ENCODE assay signal across 11 cellular contexts in the genomic region with DNA sequence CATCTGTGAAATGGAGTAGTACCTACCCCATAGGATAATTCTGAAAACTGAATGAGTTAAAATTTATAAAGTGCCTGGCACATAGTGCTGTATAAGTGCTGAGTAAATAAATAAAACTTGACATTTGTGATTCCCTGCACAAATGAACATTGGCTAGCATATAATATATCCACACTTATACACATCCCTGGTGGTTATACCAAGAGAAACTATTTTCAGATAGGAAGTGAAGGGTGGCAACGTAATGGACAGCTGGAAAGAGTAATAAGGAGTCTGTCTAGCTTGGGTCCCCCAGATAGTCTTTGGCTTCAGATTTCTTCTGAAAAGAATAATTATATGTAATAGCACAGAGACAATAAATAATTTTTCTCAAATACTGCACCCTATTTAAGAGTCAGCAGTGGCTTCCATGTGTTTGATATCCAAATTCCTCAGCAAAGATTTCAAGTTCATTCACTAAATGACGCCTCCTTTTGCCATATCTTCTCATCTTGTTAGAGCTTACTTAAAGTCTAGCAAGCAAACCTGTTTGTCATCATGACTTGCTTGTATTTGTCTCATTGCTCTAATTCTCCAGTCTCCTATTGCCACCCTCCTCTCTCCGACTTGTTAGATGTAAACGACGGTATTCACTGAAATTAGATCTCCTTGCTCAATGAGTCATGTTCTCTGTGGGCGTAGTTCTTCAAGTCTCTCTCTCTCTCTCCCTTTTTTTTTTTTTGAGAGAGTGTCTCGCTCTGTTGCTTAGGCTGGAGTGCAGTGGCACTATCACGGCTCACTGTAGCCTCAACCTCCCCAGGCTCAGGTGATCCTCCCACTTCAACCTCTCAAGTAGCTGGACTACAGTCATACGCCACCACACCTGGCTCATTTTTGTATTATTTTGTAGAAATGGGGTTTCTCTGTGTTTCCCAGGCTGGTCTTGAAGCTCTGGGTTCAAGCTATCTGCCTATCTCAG. TPM values are rescaled to one million over a fixed set of nuclear protein-coding genes. Genes with fewer than 3 reads are reported as not detected.
A peak's percentile ranks its signal among the peaks of the same experiment; 100 is the strongest.
DNase-seq lines count a peak whose midpoint lies in the region; ATAC-seq and TF ChIP-seq lines count a peak whose summit lies in the region.
"Had no signal": no experiment of that assay in that cellular context is flagged by ENCODE, and none has a peak within 500 bp of the region (broad histone marks: within the 10 kb centered on the region; RNA-seq: fewer than 3 reads in every experiment).

No MANE protein-coding gene starts in this region.

- peaks cover 18% of the 10 kb centered on the region for H3K36me3 ChIP-seq in BE2C
- H3K36me3 ChIP-seq: ovary had no signal

- H3K4me1 ChIP-seq in BE2C = 0 out of 2 replicates have a peak, but pooled peaks cover 3% of the 10 kb centered on the region

- ATAC-seq in GM19467 (IDR thresholded peaks at IDR 0.05; ENCODE audit: unreplicated experiment) = no peak
- no peak for ATAC-seq in HG03354 (IDR thresholded peaks at IDR 0.05; ENCODE audit: poor library complexity, severe bottlenecking, unreplicated experiment)
- ATAC-seq: Panc1 had no signal

- in situ Hi-C loops in astrocyte of the spinal cord (cut with HindIII; ENCODE audit: low sequenced_read_pairs) = no loop called here

- peak overlapping the region; percentile 51 for H3K4me3 Mint-ChIP-seq in nephron progenitor cell
- no peak overlapping the region for H3K4me3 Mint-ChIP-seq in progenitor cell of endocrine pancreas (ENCODE audit: low read depth)

- H3K27ac Mint-ChIP-seq in nephron progenitor cell (peak overlapping the region; percentile 51), progenitor cell of endocrine pancreas (no peak overlapping the region)

- H3K9me3 Mint-ChIP-seq in nephron progenitor cell (peaks cover 6% of the 10 kb centered on the region), progenitor cell of endocrine pancreas (ENCODE audit: low read depth) (no peaks in the 10 kb centered on the region)

- H3K27me3 Mint-ChIP-seq in nephron progenitor cell (ENCODE audit: low read depth, poor library complexity) (no peaks in the 10 kb centered on the region), progenitor cell of endocrine pancreas (no peaks in the 10 kb centered on the region)

- DNase-seq in DMS53 (lab: John Stamatoyannopoulos, UW) (peak; percentile 91), LHCN-M2 (ENCODE audit: low read depth) (peak; percentile 96), astrocyte of the spinal cord (ENCODE audit: low read depth, low spot score) (peak; percentile 93), nephron progenitor cell (no peak), BE2C (no peak), progenitor cell of endocrine pancreas (ENCODE audit: low spot score, unreplicated experiment) (no peak)
- DNase-seq: cortex of kidney, ovary had no signal

- TF ChIP-seq CTCF in astrocyte of the spinal cord (IDR thresholded peaks at IDR 0.05; ENCODE audit: low read depth, low read length) = no peak
- no peak for TF ChIP-seq CTCF in nephron progenitor cell (IDR thresholded peaks at IDR 0.05)
- no peak for TF ChIP-seq CTCF in BE2C (IDR thresholded peaks at IDR 0.05; ENCODE audit: low read depth, low read length)
- TF ChIP-seq CTCF in progenitor cell of endocrine pancreas (IDR thresholded peaks at IDR 0.05; ENCODE audit: unreplicated experiment) = no peak

- H3K9me3 ChIP-seq in BE2C = no peaks in the 10 kb centered on the region
- H3K9me3 ChIP-seq: ovary had no signal

- H3K4me1 Mint-ChIP-seq in nephron progenitor cell (peaks cover 57% of the 10 kb centered on the region), progenitor cell of endocrine pancreas (ENCODE audit: low read depth) (peaks cover 26% of the 10 kb centered on the region)

- H3K36me3 Mint-ChIP-seq in nephron progenitor cell (ENCODE audit: low read depth) (peaks cover 48% of the 10 kb centered on the region), progenitor cell of endocrine pancreas (ENCODE audit: insufficient read depth) (peaks cover 9% of the 10 kb centered on the region)

- H3K27me3 ChIP-seq in BE2C = no peaks in the 10 kb centered on the region
- H3K27me3 ChIP-seq: ovary had no signal

- no peak overlapping the region for H3K4me3 ChIP-seq in astrocyte of the spinal cord (ENCODE audit: low read depth, low read length)
- H3K4me3 ChIP-seq in BE2C (ENCODE audit: low read depth, low read length) = no peak overlapping the region
- H3K4me3 ChIP-seq: ovary had no signal

RNA-seq across cellular contexts. Expression of a gene that starts 8.7 kb away (rescaled TPM):
- total RNA-seq in LHCN-M2 (2014; rRNA removed) (0.11 TPM in 1 of 2 replicates, not detected in the other), progenitor cell of endocrine pancreas (2.0 and 3.8 TPM in 2 replicates)
- polyA plus RNA-seq in LHCN-M2 (2012) = 0.09 TPM
- polyA plus RNA-seq in BE2C (2012; ENCODE audit: insufficient read depth, insufficient read length, low read depth) = 0.12 TPM

RNA-seq across cellular contexts. Expression of a gene that starts 9.4 kb away (rescaled TPM):
- total RNA-seq in LHCN-M2 (2014; rRNA removed) (20.8 and 21.8 TPM in 2 replicates), progenitor cell of endocrine pancreas (43.8 and 46.2 TPM in 2 replicates)
- polyA plus RNA-seq in LHCN-M2 (2012) = 2.9 TPM
- 15.4 TPM for polyA plus RNA-seq in BE2C (2012; ENCODE audit: insufficient read depth, insufficient read length, low read depth)

RNA-seq across cellular contexts. Expression of a gene that starts 46.4 kb away (rescaled TPM):
- total RNA-seq in LHCN-M2 (2014; rRNA removed) = not detected in 2 replicates
- polyA plus RNA-seq in LHCN-M2 (2012) = not detected
- polyA plus RNA-seq in BE2C (2012; ENCODE audit: insufficient read depth, insufficient read length, low read depth) = 0.31 TPM
- 0.49 and 0.57 TPM in 2 replicates for total RNA-seq in progenitor cell of endocrine pancreas

Comparison
In these comparisons a context has a peak if more than half of its experiments do, and no peak if none do; other contexts are left out.
1. DNase-seq: peak in DMS53 (single experiment), LHCN-M2 (single experiment) and astrocyte of the spinal cord (single experiment); none in nephron progenitor cell (single experiment), BE2C (single experiment) and progenitor cell of endocrine pancreas (single experiment).